Comparison of ENCODE assay signal across 19 cellular contexts in genomic region chr16:46775214-46775613, GRCh38. TPM values are rescaled to one million over a fixed set of nuclear protein-coding genes. Genes with fewer than 3 reads are reported as not detected.
A peak's percentile ranks its signal among the peaks of the same experiment; 100 is the strongest.
DNase-seq lines count a peak whose midpoint lies in the region; ATAC-seq and TF ChIP-seq lines count a peak whose summit lies in the region.
"Had no signal": no experiment of that assay in that cellular context is flagged by ENCODE, and none has a peak within 500 bp of the region (broad histone marks: within the 10 kb centered on the region; RNA-seq: fewer than 3 reads in every experiment).

No MANE protein-coding gene starts in this region.

- no peaks in the 10 kb centered on the region for H3K27me3 ChIP-seq in H7 (ENCODE audit: control insufficient read depth, insufficient read depth, low read length)
- H3K27me3 ChIP-seq: cardiac muscle cell, transverse colon had no signal

- peak; percentile 37; the same call in 1 of the 2 replicates for TF ChIP-seq EP300 in Ishikawa (IDR thresholded peaks at IDR 0.05; ENCODE audit: borderline replicate concordance)

- DNase-seq in fibroblast of peridontal ligament (ENCODE audit: extremely low read depth) = peak; percentile 4
- DNase-seq in SKM-1 treated with dmso at 0.1 percent for 144 hours (lab: John Stamatoyannopoulos, UW; ENCODE audit: unreplicated experiment) = no peak
- no peak for DNase-seq in erythroblast (lab: John Stamatoyannopoulos, UW)
- DNase-seq in DMS153 (lab: John Stamatoyannopoulos, UW) = no peak
- DNase-seq in H7 = no peak
- DNase-seq: activated CD4-positive, CD25-positive, alpha-beta regulatory T cell treated with anti-CD3 and anti-CD28 coated beads, Interleukin-2, amount 50 U/mL, for 72 hours; NCI-H1436; NCI-H2171 treated with DMSO at 0.1 percent for 48 hours; NCI-H774; nucleus accumbens; stimulated activated naive CD4-positive, alpha-beta T cell treated with Interleukin-2 at 50 U/mL for 16 hours; transverse colon had no signal

- no peaks in the 10 kb centered on the region for H3K36me3 ChIP-seq in H7 (replicated peaks; ENCODE audit: control insufficient read depth, insufficient read depth, low read length)
- H3K36me3 ChIP-seq: cardiac muscle cell, transverse colon had no signal

- TF ChIP-seq POLR2A in erythroblast (IDR thresholded peaks at IDR 0.05; ENCODE audit: low read length) = no peak

- no peak overlapping the region for H3K4me3 ChIP-seq in H7 (ENCODE audit: insufficient read depth, low read depth, low read length)
- H3K4me3 ChIP-seq: cardiac muscle cell, SK-N-MC, transverse colon had no signal

- TF ChIP-seq RAD21 in Ishikawa (IDR thresholded peaks at IDR 0.05; ENCODE audit: low read depth) = no peak

- peak; percentile 20 for ATAC-seq in GM18868 (IDR thresholded peaks at IDR 0.05; ENCODE audit: unreplicated experiment)
- peak; percentile 27 for ATAC-seq in HG02759 (IDR thresholded peaks at IDR 0.05; ENCODE audit: unreplicated experiment)
- ATAC-seq: esophagus mucosa, Panc1 had no signal

TF ChIP-seq in Ishikawa, 13 proteins besides CTCF, POLR2A, EP300 and RAD21:
- TF ChIP-seq FOXM1 (IDR thresholded peaks at IDR 0.05; ENCODE audit: borderline replicate concordance, low read depth) (peak; percentile 44; the same call in 1 of the 2 replicates), ZBTB7A (IDR thresholded peaks at IDR 0.05; ENCODE audit: low read depth) (no peak), NFIC (IDR thresholded peaks at IDR 0.05) (0 out of 2 replicates have a peak, but pooled peaks have one; percentile 9), YY1 (IDR thresholded peaks at IDR 0.05; ENCODE audit: low read depth) (peak; percentile 6; the same call in 1 of the 2 replicates), USF1 (IDR thresholded peaks at IDR 0.05) (no peak)

RNA-seq across cellular contexts. Expression of gene MYLK3, which starts 27.1 kb away (rescaled TPM):
- total RNA-seq in H7 (2014; rRNA removed; shearing (Covaris generic)) = 0.78 and 2.3 TPM in 2 replicates
- total RNA-seq: transverse colon had no signal

RNA-seq across cellular contexts. Expression of gene C16orf87, which starts 55.8 kb away (rescaled TPM):
- total RNA-seq in H7 (2014; rRNA removed; shearing (Covaris generic)) = 18.8 and 22.5 TPM in 2 replicates
